In genomic region chr14:67539116-67539515, GRCh38 we compare ENCODE assay signal across 1 cellular context.
TF ChIP-seq lines count a peak whose summit lies in the region.

No MANE protein-coding gene starts in this region.

TF ChIP-seq in WTC11, 78 proteins besides CTCF, POLR2A, EP300 and RAD21 (continued from another document):
- TF ChIP-seq ATF6 (CRISPR knock-in tag; IDR thresholded peaks at IDR 0.05) (no peak), HMGA2 (CRISPR knock-in tag; IDR thresholded peaks at IDR 0.05) (no peak), ATF1 (CRISPR knock-in tag; IDR thresholded peaks at IDR 0.05) (no peak), ZNF423 (CRISPR knock-in tag; IDR thresholded peaks at IDR 0.05) (no peak), JAZF1 (CRISPR knock-in tag; IDR thresholded peaks at IDR 0.05) (no peak), FOXK1 (CRISPR knock-in tag; IDR thresholded peaks at IDR 0.05) (no peak), ERG (CRISPR knock-in tag; IDR thresholded peaks at IDR 0.05) (no peak)
- TF ChIP-seq, protein P1, sequence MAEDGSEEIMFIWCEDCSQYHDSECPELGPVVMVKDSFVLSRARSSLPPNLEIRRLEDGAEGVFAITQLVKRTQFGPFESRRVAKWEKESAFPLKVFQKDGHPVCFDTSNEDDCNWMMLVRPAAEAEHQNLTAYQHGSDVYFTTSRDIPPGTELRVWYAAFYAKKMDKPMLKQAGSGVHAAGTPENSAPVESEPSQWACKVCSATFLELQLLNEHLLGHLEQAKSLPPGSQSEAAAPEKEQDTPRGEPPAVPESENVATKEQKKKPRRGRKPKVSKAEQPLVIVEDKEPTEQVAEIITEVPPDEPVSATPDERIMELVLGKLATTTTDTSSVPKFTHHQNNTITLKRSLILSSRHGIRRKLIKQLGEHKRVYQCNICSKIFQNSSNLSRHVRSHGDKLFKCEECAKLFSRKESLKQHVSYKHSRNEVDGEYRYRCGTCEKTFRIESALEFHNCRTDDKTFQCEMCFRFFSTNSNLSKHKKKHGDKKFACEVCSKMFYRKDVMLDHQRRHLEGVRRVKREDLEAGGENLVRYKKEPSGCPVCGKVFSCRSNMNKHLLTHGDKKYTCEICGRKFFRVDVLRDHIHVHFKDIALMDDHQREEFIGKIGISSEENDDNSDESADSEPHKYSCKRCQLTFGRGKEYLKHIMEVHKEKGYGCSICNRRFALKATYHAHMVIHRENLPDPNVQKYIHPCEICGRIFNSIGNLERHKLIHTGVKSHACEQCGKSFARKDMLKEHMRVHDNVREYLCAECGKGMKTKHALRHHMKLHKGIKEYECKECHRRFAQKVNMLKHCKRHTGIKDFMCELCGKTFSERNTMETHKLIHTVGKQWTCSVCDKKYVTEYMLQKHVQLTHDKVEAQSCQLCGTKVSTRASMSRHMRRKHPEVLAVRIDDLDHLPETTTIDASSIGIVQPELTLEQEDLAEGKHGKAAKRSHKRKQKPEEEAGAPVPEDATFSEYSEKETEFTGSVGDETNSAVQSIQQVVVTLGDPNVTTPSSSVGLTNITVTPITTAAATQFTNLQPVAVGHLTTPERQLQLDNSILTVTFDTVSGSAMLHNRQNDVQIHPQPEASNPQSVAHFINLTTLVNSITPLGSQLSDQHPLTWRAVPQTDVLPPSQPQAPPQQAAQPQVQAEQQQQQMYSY (CRISPR knock-in tag; IDR thresholded peaks at IDR 0.05) = no peak
